In genomic region chr9:79809931-79810330, GRCh38 we compare ENCODE assay signal across 1 cellular context.
TF ChIP-seq lines count a peak whose summit lies in the region.

No MANE protein-coding gene starts in this region.

TF ChIP-seq in IMR-90, 13 proteins besides CTCF, POLR2A, EP300 and RAD21:
- TF ChIP-seq FOS (IDR thresholded peaks at IDR 0.05; ENCODE audit: low read depth, low read length) (no peak), RFX5 (IDR thresholded peaks at IDR 0.05; ENCODE audit: low read depth, low read length) (no peak), CEBPB (IDR thresholded peaks at IDR 0.05; ENCODE audit: low read depth, low read length) (no peak), MXI1 (IDR thresholded peaks at IDR 0.05; ENCODE audit: borderline replicate concordance, low read depth, low read length) (no peak), BHLHE40 (IDR thresholded peaks at IDR 0.05; ENCODE audit: low read depth, low read length) (no peak), ELK1 (IDR thresholded peaks at IDR 0.05; ENCODE audit: borderline replicate concordance, low read depth, low read length) (no peak), RCOR1 (IDR thresholded peaks at IDR 0.05; ENCODE audit: insufficient replicate concordance, low read length) (no peak), MAZ (IDR thresholded peaks at IDR 0.05; ENCODE audit: borderline replicate concordance, low read depth, low read length) (no peak), USF2 (IDR thresholded peaks at IDR 0.05; ENCODE audit: low read depth, low read length) (no peak), SMC3 (IDR thresholded peaks at IDR 0.05; ENCODE audit: low read depth, low read length) (no peak), NFE2L2 (IDR thresholded peaks at IDR 0.05; ENCODE audit: low read depth, low read length) (no peak), CHD1 (IDR thresholded peaks at IDR 0.05; ENCODE audit: low read depth, low read length) (no peak), MAFK (IDR thresholded peaks at IDR 0.05; ENCODE audit: low read depth, low read length) (no peak)
